ENCODE assay signal across 1 cellular context in the genomic region with DNA sequence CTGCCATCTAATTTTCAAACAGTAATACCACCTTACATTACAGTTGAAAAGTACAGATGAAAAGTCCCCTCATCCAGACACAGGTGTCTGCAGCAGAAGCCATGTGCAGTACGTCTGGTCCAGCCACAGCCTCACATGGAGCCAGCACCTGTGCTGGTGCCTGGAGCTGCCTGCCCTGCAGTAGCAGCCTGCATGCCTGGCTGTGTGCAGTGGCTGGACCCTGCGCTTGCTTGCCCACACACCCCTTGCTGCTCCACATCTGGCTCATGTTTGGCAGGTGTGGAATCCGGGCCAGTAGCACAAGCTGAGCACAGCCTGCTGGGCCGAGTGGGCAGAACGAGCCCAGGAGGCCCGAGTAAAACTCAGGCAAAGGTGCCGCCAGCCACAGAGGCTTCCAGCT.
TF ChIP-seq lines count a peak whose summit lies in the region.

No MANE protein-coding gene starts in this region.

TF ChIP-seq in HepG2, 621 proteins besides CTCF, POLR2A, EP300 and RAD21:
- TF ChIP-seq PAF1 (CRISPR knock-in tag; IDR thresholded peaks at IDR 0.05) (no peak), ZNF317 (CRISPR knock-in tag; IDR thresholded peaks at IDR 0.05) (no peak), NFATC3 (CRISPR knock-in tag; IDR thresholded peaks at IDR 0.05) (no peak), TBX3 (IDR thresholded peaks at IDR 0.05; ENCODE audit: borderline replicate concordance) (no peak), ZNF569 (CRISPR knock-in tag; IDR thresholded peaks at IDR 0.05; ENCODE audit: borderline replicate concordance) (no peak), SALL2 (CRISPR knock-in tag; IDR thresholded peaks at IDR 0.05) (no peak), ZSCAN31 (CRISPR knock-in tag; IDR thresholded peaks at IDR 0.05; ENCODE audit: low read depth) (no peak), ZNF724P (CRISPR knock-in tag; IDR thresholded peaks at IDR 0.05; ENCODE audit: borderline replicate concordance) (no peak), ZSCAN12 (CRISPR knock-in tag; IDR thresholded peaks at IDR 0.05) (no peak), CHCHD3 (CRISPR knock-in tag; IDR thresholded peaks at IDR 0.05) (no peak), ATAD3A (CRISPR knock-in tag; IDR thresholded peaks at IDR 0.05) (no peak), ELF3 (CRISPR knock-in tag; IDR thresholded peaks at IDR 0.05) (no peak), IKZF1 (IDR thresholded peaks at IDR 0.05) (no peak), ZNF34 (CRISPR knock-in tag; IDR thresholded peaks at IDR 0.05; ENCODE audit: borderline replicate concordance) (no peak), NFYC (CRISPR knock-in tag; IDR thresholded peaks at IDR 0.05) (no peak)
- TF ChIP-seq, protein P1, sequence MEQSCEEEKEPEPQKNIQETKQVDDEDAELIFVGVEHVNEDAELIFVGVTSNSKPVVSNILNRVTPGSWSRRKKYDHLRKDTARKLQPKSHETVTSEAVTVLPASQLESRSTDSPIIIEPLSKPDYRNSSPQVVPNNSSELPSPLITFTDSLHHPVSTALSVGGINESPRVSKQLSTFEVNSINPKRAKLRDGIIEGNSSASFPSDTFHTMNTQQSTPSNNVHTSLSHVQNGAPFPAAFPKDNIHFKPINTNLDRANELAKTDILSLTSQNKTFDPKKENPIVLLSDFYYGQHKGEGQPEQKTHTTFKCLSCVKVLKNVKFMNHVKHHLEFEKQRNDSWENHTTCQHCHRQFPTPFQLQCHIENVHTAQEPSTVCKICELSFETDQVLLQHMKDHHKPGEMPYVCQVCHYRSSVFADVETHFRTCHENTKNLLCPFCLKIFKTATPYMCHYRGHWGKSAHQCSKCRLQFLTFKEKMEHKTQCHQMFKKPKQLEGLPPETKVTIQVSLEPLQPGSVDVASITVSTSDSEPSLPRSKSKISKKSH (CRISPR knock-in tag; IDR thresholded peaks at IDR 0.05; ENCODE audit: borderline replicate concordance): no peak
